ENCODE assay signal across 16 cellular contexts in genomic region chr12:6582196-6582595, GRCh38. TPM values are rescaled to one million over a fixed set of nuclear protein-coding genes. Genes with fewer than 3 reads are reported as not detected.
A peak's percentile ranks its signal among the peaks of the same experiment; 100 is the strongest.
DNase-seq lines count a peak whose midpoint lies in the region; ATAC-seq, FAIRE-seq and TF ChIP-seq lines count a peak whose summit lies in the region.
"Had no signal": no experiment of that assay in that cellular context is flagged by ENCODE, and none has a peak within 500 bp of the region (broad histone marks: within the 10 kb centered on the region; RNA-seq: fewer than 3 reads in every experiment).

No MANE protein-coding gene starts in this region.

- H3K4me1 ChIP-seq in GM12878 (ENCODE audit: control insufficient read depth, insufficient read depth, low read length): no peaks in the 10 kb centered on the region
- H3K4me1 ChIP-seq: tibial artery had no signal

- no peak overlapping the region for H3K27ac ChIP-seq in GM12878 (ENCODE audit: control insufficient read depth, insufficient read depth)
- H3K27ac ChIP-seq: tibial artery had no signal

- peaks cover 37 to 65% of the 10 kb centered on the region in 2 experiments for H3K36me3 ChIP-seq in GM12878 (ENCODE audit: control insufficient read depth in 2 of 2, insufficient read depth in 2 of 2, low read length in 1 of 2)

- 0 out of 3 replicates have a peak, but pooled peaks have one; percentile 27 for ATAC-seq in GM12878
- no peak for ATAC-seq in stimulated activated naive B cell treated with anti-CD40 and anti-IgM and Interleukin-4, amounts not matched to agents 10 μg/mL and 1 μg/mL and 100 μg/mL, for 72 hours (replicated peaks)
- ATAC-seq: naive thymus-derived CD4-positive, alpha-beta T cell had no signal

- WGBS in GM12878 (ENCODE audit: insufficient coverage, insufficient replicate concordance, low lambda C conversion rate, missing lambda C conversion rate): 97% methylated on average over 6 of the region's 6 CpGs

- BruUV-seq in GM12878 (replicated peaks; lab: Mats Ljungman, UMichigan): no TSS peak

- H3K27ac Mint-ChIP-seq in mesothelial cell of epicardium (no peak overlapping the region), immature natural killer cell (peak overlapping the region in 1 of 6 donors; percentile 13)
- no peak overlapping the region for H3K27ac Mint-ChIP-seq in stimulated activated naive B cell treated with anti-CD40 and anti-IgM and Interleukin-4, amounts not matched to agents 10 μg/mL and 1 μg/mL and 100 μg/mL, for 72 hours

- no peak overlapping the region for H2AFZ ChIP-seq in GM12878 (ENCODE audit: control insufficient read depth, low read depth, low read length)

- H3K4me3 Mint-ChIP-seq in mesothelial cell of epicardium (no peak overlapping the region), immature natural killer cell (no peak overlapping the region)
- no peak overlapping the region for H3K4me3 Mint-ChIP-seq in stimulated activated naive B cell treated with anti-CD40 and anti-IgM and Interleukin-4, amounts not matched to agents 10 μg/mL and 1 μg/mL and 100 μg/mL, for 72 hours
- H3K4me3 Mint-ChIP-seq: naive thymus-derived CD4-positive, alpha-beta T cell had no signal

- DNase-seq in ELF-1 (ENCODE audit: low read depth, low spot score) (peak; percentile 29), HuH-7 (ENCODE audit: low spot score) (peak; percentile 20), GM12878 (ENCODE audit: low read depth, low spot score) (no peak), mesothelial cell of epicardium (ENCODE audit: low spot score in 2 of 2, unreplicated experiment in 2 of 2) (no peak), NCI-H1417 (lab: John Stamatoyannopoulos, UW) (no peak), immature natural killer cell (no peak), NCI-H1092 (lab: John Stamatoyannopoulos, UW) (no peak)
- DNase-seq in stimulated activated naive B cell treated with anti-CD40 and anti-IgM and Interleukin-4, amounts not matched to agents 10 μg/mL and 1 μg/mL and 100 μg/mL, for 72 hours: no peak
- DNase-seq: activated CD4-positive, alpha-beta T cell treated with anti-CD3 and anti-CD28 coated beads, Interleukin-2, amount 50 U/mL, for 1 hour; activated gamma-delta T cell treated with Interleukin-2 at 50 U/mL for 16 hours; cerebellar nuclear complex; kidney; naive thymus-derived CD4-positive, alpha-beta T cell; NCI-H1092 treated with DMSO at 0.1 percent for 48 hours; tibial artery had no signal

- TF ChIP-seq CTCF in GM12878 (IDR thresholded peaks at IDR 0.05 in 2 of 3, conservative IDR thresholded peaks at IDR 0.05 in 1 of 3; ENCODE audit: control insufficient read depth in 2 of 3, extremely low read depth in 1 of 3, insufficient read depth in 1 of 3, low read depth in 3 of 3, low read length in 3 of 3) (peak in 2 of 3 experiments; percentile 13 to 14; a peak in 1 of 6 replicates), mesothelial cell of epicardium (IDR thresholded peaks at IDR 0.05; ENCODE audit: unreplicated experiment) (peak; percentile 20)

- H3K9me3 Mint-ChIP-seq in mesothelial cell of epicardium (no peaks in the 10 kb centered on the region), immature natural killer cell (no peaks in the 10 kb centered on the region)
- no peaks in the 10 kb centered on the region for H3K9me3 Mint-ChIP-seq in stimulated activated naive B cell treated with anti-CD40 and anti-IgM and Interleukin-4, amounts not matched to agents 10 μg/mL and 1 μg/mL and 100 μg/mL, for 72 hours
- H3K9me3 Mint-ChIP-seq: naive thymus-derived CD4-positive, alpha-beta T cell had no signal

- H4K20me1 ChIP-seq in GM12878 (ENCODE audit: control insufficient read depth, insufficient read depth): no peaks in the 10 kb centered on the region

- no peaks in the 10 kb centered on the region for H3K79me2 ChIP-seq in GM12878 (ENCODE audit: control insufficient read depth, insufficient read depth, low read length)

- H3K27me3 Mint-ChIP-seq in mesothelial cell of epicardium (ENCODE audit: low read depth): no peaks in the 10 kb centered on the region
- peaks cover 0 to 3% (median 0%) of the 10 kb centered on the region in 3 donors for H3K27me3 Mint-ChIP-seq in immature natural killer cell (ENCODE audit: low read depth in 3 of 3)
- H3K27me3 Mint-ChIP-seq in stimulated activated naive B cell treated with anti-CD40 and anti-IgM and Interleukin-4, amounts not matched to agents 10 μg/mL and 1 μg/mL and 100 μg/mL, for 72 hours: no peaks in the 10 kb centered on the region
- H3K27me3 Mint-ChIP-seq: naive thymus-derived CD4-positive, alpha-beta T cell had no signal

- H3K4me2 ChIP-seq in GM12878 (ENCODE audit: control insufficient read depth, insufficient read depth): no peak overlapping the region
- H3K4me2 ChIP-seq: smooth muscle cell had no signal

- RAD21 ChIA-PET in GM12878 (lab: Charles Lee; ENCODE audit: unreplicated experiment): no interaction called here

- in situ Hi-C loops in GM12878 (cut with MboI): no loop called here

- H3K9me3 ChIP-seq in GM12878 (replicated peaks; ENCODE audit: control insufficient read depth, insufficient read depth, low read length): no peaks in the 10 kb centered on the region
- H3K9me3 ChIP-seq: tibial artery had no signal

- H3K36me3 Mint-ChIP-seq in mesothelial cell of epicardium (peaks cover 47% of the 10 kb centered on the region), immature natural killer cell (peaks cover 35 to 52% (median 49%) of the 10 kb centered on the region in 3 donors)
- H3K36me3 Mint-ChIP-seq in stimulated activated naive B cell treated with anti-CD40 and anti-IgM and Interleukin-4, amounts not matched to agents 10 μg/mL and 1 μg/mL and 100 μg/mL, for 72 hours: peaks cover 54% of the 10 kb centered on the region in 2 donors

- no peak overlapping the region for H3K9ac ChIP-seq in GM12878 (ENCODE audit: control insufficient read depth, insufficient read depth, low read length)

- no peak for TF ChIP-seq POLR2A in GM12878 (IDR thresholded peaks at IDR 0.05; ENCODE audit: low read depth, low read length)

- no peaks in the 10 kb centered on the region for H3K4me1 Mint-ChIP-seq in mesothelial cell of epicardium
- H3K4me1 Mint-ChIP-seq in immature natural killer cell: peaks cover 0 to 1% of the 10 kb centered on the region in 2 donors
- peaks cover 0 to 4% of the 10 kb centered on the region in 2 donors for H3K4me1 Mint-ChIP-seq in stimulated activated naive B cell treated with anti-CD40 and anti-IgM and Interleukin-4, amounts not matched to agents 10 μg/mL and 1 μg/mL and 100 μg/mL, for 72 hours

- intact Hi-C loops in GM12878 (cut with micrococcal nuclease; ENCODE audit: unreplicated experiment): no loop called here

- TF ChIP-seq RAD21 in GM12878 (IDR thresholded peaks at IDR 0.05; ENCODE audit: insufficient read depth, low read depth, low read length): no peak

- no peak for FAIRE-seq in GM12878 (lab: Jason Lieb, UNC)
- FAIRE-seq: kidney had no signal

- CTCF ChIA-PET in GM12878 (lab: Yijun Ruan, JAX): interaction anchor here (0.6 to 1.7 kb wide), 2 partner anchors 11 to 18 kb away, joined by 3 read pairs; no protein-coding TSS in a partner anchor

- no peak overlapping the region for H3K4me3 ChIP-seq in GM12878
- H3K4me3 ChIP-seq: smooth muscle cell, tibial artery had no signal

- TF ChIP-seq EP300 in GM12878 (IDR thresholded peaks at IDR 0.05; ENCODE audit: borderline replicate concordance in 1 of 2, control insufficient read depth in 1 of 2, low read depth in 2 of 2, low read length in 2 of 2): no peak

- no peaks in the 10 kb centered on the region for H3K27me3 ChIP-seq in GM12878 (replicated peaks in 1 of 2; ENCODE audit: control insufficient read depth in 2 of 2, insufficient read depth in 2 of 2, low read length in 1 of 2)
- H3K27me3 ChIP-seq: tibial artery had no signal

- SMC1A ChIA-PET in GM12878 (lab: Charles Lee; ENCODE audit: uncharacterized antibody, unreplicated experiment): interaction anchor here (1.2 kb wide), 1 partner anchor 19 kb away, joined by 3 read pairs; no protein-coding TSS in a partner anchor

- POLR2A ChIA-PET in GM12878 (lab: Charles Lee): no interaction called here

RNA-seq across cellular contexts. Expression of gene NOP2, which starts 14.1 kb away (rescaled TPM):
- 92.6 and 92.8 TPM in 2 replicates for total RNA-seq in GM12878 (2013; cell fraction: nucleolus; rRNA removed)
- total RNA-seq in GM12878 (2014; rRNA removed) (93.6 and 97.4 TPM in 2 replicates), GM12878 (2014; rRNA removed; fragmentation: Illumina TruSeq; extraction: Trizol) (61.3 and 62.3 TPM in 2 replicates), GM12878 (2021) (99.1 and 102 TPM in 2 replicates), mesothelial cell of epicardium (51.8 to 58.6 TPM (median 56.6 TPM) in 3 replicates)
- polyA plus RNA-seq in GM12878 (2011; ENCODE audit: low read depth): 48.7 TPM
- polyA plus RNA-seq in GM12878 (2011; rRNA removed) (74.7 and 91.2 TPM in 2 replicates), GM12878 (2014; fragmentation: Illumina TruSeq; extraction: Trizol) (116 and 121 TPM in 2 replicates), GM12878 (2014; fragmentation: Nextera tagmentation; extraction: Ambion mirVana) (10 to 100 TPM; 26.5 to 27.3 TPM), GM12878 (2014; rRNA removed) (96.9 and 98.8 TPM in 2 replicates), GM12878 (2016; fragmentation: Nextera tagmentation; extraction: Ambion mirVana) (100 to 1,000 TPM; 112 to 114 TPM), immature natural killer cell (10 to 100 TPM; 11.3 to 30.8 (median 18.0) TPM)
- polyA plus RNA-seq in GM12878 (2011; cell fraction: cytosol; rRNA removed): 67.5 and 81.8 TPM in 2 replicates
- 193 and 252 TPM in 2 replicates for polyA plus RNA-seq in GM12878 (2011; cell fraction: nucleus; rRNA removed)
- 40.1 and 60.0 TPM in 2 replicates for polyA plus RNA-seq in GM12878 (2012)
- 36.6 and 67.0 TPM in 2 replicates for polyA minus RNA-seq in GM12878 (2011; rRNA and poly(A)+ RNA removed)
- polyA minus RNA-seq in GM12878 (2011; cell fraction: cytosol; rRNA and poly(A)+ RNA removed): 19.4 and 32.1 TPM in 2 replicates
- polyA minus RNA-seq in GM12878 (2011; cell fraction: nucleus; rRNA and poly(A)+ RNA removed): 30.7 and 68.6 TPM in 2 replicates

RNA-seq across cellular contexts. Expression of gene CHD4, which starts 25.0 kb away (rescaled TPM):
- 232 and 247 TPM in 2 replicates for total RNA-seq in GM12878 (2013; cell fraction: nucleolus; rRNA removed)
- 303 and 304 TPM in 2 replicates for total RNA-seq in GM12878 (2014; rRNA removed)
- 182 and 184 TPM in 2 replicates for total RNA-seq in GM12878 (2014; rRNA removed; fragmentation: Illumina TruSeq; extraction: Trizol)
- 323 and 342 TPM in 2 replicates for total RNA-seq in GM12878 (2021)
- 145 TPM for polyA plus RNA-seq in GM12878 (2011; ENCODE audit: low read depth)
- 83.6 and 113 TPM in 2 replicates for polyA plus RNA-seq in GM12878 (2011; rRNA removed)
- polyA plus RNA-seq in GM12878 (2011; cell fraction: cytosol; rRNA removed): 141 and 175 TPM in 2 replicates
- polyA plus RNA-seq in GM12878 (2011; cell fraction: nucleus; rRNA removed): 211 and 406 TPM in 2 replicates
- 107 and 108 TPM in 2 replicates for polyA plus RNA-seq in GM12878 (2012)
- 250 and 254 TPM in 2 replicates for polyA plus RNA-seq in GM12878 (2014; fragmentation: Illumina TruSeq; extraction: Trizol)
- 100 to 1,000 TPM in 1 of 2 experiments, 10 to 100 TPM in 1; 58.6 to 109 TPM for polyA plus RNA-seq in GM12878 (2014; fragmentation: Nextera tagmentation; extraction: Ambion mirVana)
- 179 and 208 TPM in 2 replicates for polyA plus RNA-seq in GM12878 (2014; rRNA removed)
- polyA plus RNA-seq in GM12878 (2016; fragmentation: Nextera tagmentation; extraction: Ambion mirVana): 100 to 1,000 TPM in 1 of 2 experiments, 10 to 100 TPM in 1; 99.6 to 109 TPM
- 223 and 229 TPM in 2 replicates for polyA minus RNA-seq in GM12878 (2011; rRNA and poly(A)+ RNA removed)
- polyA minus RNA-seq in GM12878 (2011; cell fraction: cytosol; rRNA and poly(A)+ RNA removed): 125 and 140 TPM in 2 replicates
- polyA minus RNA-seq in GM12878 (2011; cell fraction: nucleus; rRNA and poly(A)+ RNA removed): 64.0 and 145 TPM in 2 replicates
- 332 to 358 TPM (median 332 TPM) in 3 replicates for total RNA-seq in mesothelial cell of epicardium
- 10 to 100 TPM; 13.6 to 59.5 (median 20.7) TPM for polyA plus RNA-seq in immature natural killer cell

RNA-seq across cellular contexts. Expression of gene IFFO1, which starts 26.4 kb away (rescaled TPM):
- 9.8 and 9.9 TPM in 2 replicates for total RNA-seq in GM12878 (2013; cell fraction: nucleolus; rRNA removed)
- total RNA-seq in GM12878 (2014; rRNA removed) (6.3 and 7.1 TPM in 2 replicates), GM12878 (2014; rRNA removed; fragmentation: Illumina TruSeq; extraction: Trizol) (4.7 and 5.1 TPM in 2 replicates), GM12878 (2021) (14.4 and 16.6 TPM in 2 replicates), mesothelial cell of epicardium (14.8 to 16.1 TPM (median 14.8 TPM) in 3 replicates)
- 4.4 TPM for polyA plus RNA-seq in GM12878 (2011; ENCODE audit: low read depth)
- polyA plus RNA-seq in GM12878 (2011; rRNA removed) (5.0 and 7.1 TPM in 2 replicates), GM12878 (2014; fragmentation: Illumina TruSeq; extraction: Trizol) (2.2 and 5.4 TPM in 2 replicates), GM12878 (2014; fragmentation: Nextera tagmentation; extraction: Ambion mirVana) (under 1 TPM; 0.50 to 0.93 TPM), GM12878 (2014; rRNA removed) (20.9 and 21.8 TPM in 2 replicates), GM12878 (2016; fragmentation: Nextera tagmentation; extraction: Ambion mirVana) (1 to 10 TPM; 2.7 to 8.8 TPM), immature natural killer cell (10 to 100 TPM in 1 of 3 donors, 1 to 10 TPM in 2; 1.9 to 13.0 (median 3.1) TPM)
- 7.4 and 12.0 TPM in 2 replicates for polyA plus RNA-seq in GM12878 (2011; cell fraction: cytosol; rRNA removed)
- polyA plus RNA-seq in GM12878 (2011; cell fraction: nucleus; rRNA removed): 49.7 and 69.0 TPM in 2 replicates
- polyA plus RNA-seq in GM12878 (2012): 7.9 and 10.3 TPM in 2 replicates
- 3.4 and 5.6 TPM in 2 replicates for polyA minus RNA-seq in GM12878 (2011; rRNA and poly(A)+ RNA removed)
- polyA minus RNA-seq in GM12878 (2011; cell fraction: cytosol; rRNA and poly(A)+ RNA removed): 1.3 and 2.7 TPM in 2 replicates
- 6.2 and 14.2 TPM in 2 replicates for polyA minus RNA-seq in GM12878 (2011; cell fraction: nucleus; rRNA and poly(A)+ RNA removed)

RNA-seq across cellular contexts. Expression of gene GAPDH, which starts 47.9 kb away (rescaled TPM):
- total RNA-seq in GM12878 (2013; cell fraction: nucleolus; rRNA removed): 971 and 990 TPM in 2 replicates
- 8,450 and 8,907 TPM in 2 replicates for total RNA-seq in GM12878 (2014; rRNA removed)
- total RNA-seq in GM12878 (2014; rRNA removed; fragmentation: Illumina TruSeq; extraction: Trizol): 5,296 and 5,818 TPM in 2 replicates
- 5,606 and 5,698 TPM in 2 replicates for total RNA-seq in GM12878 (2021)
- polyA plus RNA-seq in GM12878 (2011; ENCODE audit: low read depth): 4,872 TPM
- polyA plus RNA-seq in GM12878 (2011; rRNA removed): 7,976 and 14,240 TPM in 2 replicates
- 25,075 and 29,832 TPM in 2 replicates for polyA plus RNA-seq in GM12878 (2011; cell fraction: cytosol; rRNA removed)
- polyA plus RNA-seq in GM12878 (2011; cell fraction: nucleus; rRNA removed): 10,735 and 12,198 TPM in 2 replicates
- 10,674 and 13,698 TPM in 2 replicates for polyA plus RNA-seq in GM12878 (2012)
- 5,112 and 9,478 TPM in 2 replicates for polyA plus RNA-seq in GM12878 (2014; fragmentation: Illumina TruSeq; extraction: Trizol)
- over 10,000 TPM in 1 of 2 experiments, 1,000 to 10,000 TPM in 1; 9,323 to 11,518 TPM for polyA plus RNA-seq in GM12878 (2014; fragmentation: Nextera tagmentation; extraction: Ambion mirVana)
- polyA plus RNA-seq in GM12878 (2014; rRNA removed): 9,590 and 10,389 TPM in 2 replicates
- polyA plus RNA-seq in GM12878 (2016; fragmentation: Nextera tagmentation; extraction: Ambion mirVana): 1,000 to 10,000 TPM; 9,069 to 9,909 TPM
- polyA minus RNA-seq in GM12878 (2011; rRNA and poly(A)+ RNA removed): 10,096 and 19,827 TPM in 2 replicates
- polyA minus RNA-seq in GM12878 (2011; cell fraction: cytosol; rRNA and poly(A)+ RNA removed): 5,010 and 5,239 TPM in 2 replicates
- 1,914 and 2,640 TPM in 2 replicates for polyA minus RNA-seq in GM12878 (2011; cell fraction: nucleus; rRNA and poly(A)+ RNA removed)
- total RNA-seq in mesothelial cell of epicardium: 2,078 to 2,104 TPM (median 2,089 TPM) in 3 replicates
- 1,000 to 10,000 TPM; 1,615 to 2,185 (median 1,854) TPM for polyA plus RNA-seq in immature natural killer cell

RNA-seq across cellular contexts. Expression of gene LPAR5, which starts 53.6 kb away (rescaled TPM):
- 21.8 and 24.3 TPM in 2 replicates for total RNA-seq in GM12878 (2013; cell fraction: nucleolus; rRNA removed)
- total RNA-seq in GM12878 (2014; rRNA removed): 4.1 and 4.6 TPM in 2 replicates
- 2.0 and 2.1 TPM in 2 replicates for total RNA-seq in GM12878 (2014; rRNA removed; fragmentation: Illumina TruSeq; extraction: Trizol)
- 7.9 and 8.2 TPM in 2 replicates for total RNA-seq in GM12878 (2021)
- 2.0 TPM for polyA plus RNA-seq in GM12878 (2011; ENCODE audit: low read depth)
- 4.2 and 5.7 TPM in 2 replicates for polyA plus RNA-seq in GM12878 (2011; rRNA removed)
- 10.9 and 12.6 TPM in 2 replicates for polyA plus RNA-seq in GM12878 (2011; cell fraction: cytosol; rRNA removed)
- 7.1 and 8.7 TPM in 2 replicates for polyA plus RNA-seq in GM12878 (2011; cell fraction: nucleus; rRNA removed)
- 2.7 and 5.0 TPM in 2 replicates for polyA plus RNA-seq in GM12878 (2012)
- 4.5 and 5.2 TPM in 2 replicates for polyA plus RNA-seq in GM12878 (2014; fragmentation: Illumina TruSeq; extraction: Trizol)
- polyA plus RNA-seq in GM12878 (2014; fragmentation: Nextera tagmentation; extraction: Ambion mirVana): 1 to 10 TPM; 1.3 to 1.7 TPM
- polyA plus RNA-seq in GM12878 (2014; rRNA removed): 6.1 and 7.2 TPM in 2 replicates
- 1 to 10 TPM; 5.4 to 5.6 TPM for polyA plus RNA-seq in GM12878 (2016; fragmentation: Nextera tagmentation; extraction: Ambion mirVana)
- polyA minus RNA-seq in GM12878 (2011; rRNA and poly(A)+ RNA removed): 6.6 and 10.1 TPM in 2 replicates
- 6.5 and 8.4 TPM in 2 replicates for polyA minus RNA-seq in GM12878 (2011; cell fraction: cytosol; rRNA and poly(A)+ RNA removed)
- polyA minus RNA-seq in GM12878 (2011; cell fraction: nucleus; rRNA and poly(A)+ RNA removed): 3.3 and 6.4 TPM in 2 replicates
- 1.3 to 1.7 TPM (median 1.3 TPM) in 3 replicates for total RNA-seq in mesothelial cell of epicardium
- polyA plus RNA-seq in immature natural killer cell: 10 to 100 TPM in 2 of 3 donors, 1 to 10 TPM in 1; 9.6 to 36.1 (median 11.6) TPM

Comparison
In these comparisons a context has a peak if more than half of its experiments do, and no peak if none do; other contexts are left out.
1. DNase-seq: peak in ELF-1 (single experiment) and HuH-7 (single experiment); none in GM12878 (single experiment), mesothelial cell of epicardium (0 of 2), NCI-H1417 (0 of 3), immature natural killer cell (0 of 3), stimulated activated naive B cell treated with anti-CD40 and anti-IgM and Interleukin-4, amounts not matched to agents 10 μg/mL and 1 μg/mL and 100 μg/mL, for 72 hours (single experiment) and NCI-H1092 (single experiment).